39 cellular contexts compared by ENCODE assay signal in the genomic region with DNA sequence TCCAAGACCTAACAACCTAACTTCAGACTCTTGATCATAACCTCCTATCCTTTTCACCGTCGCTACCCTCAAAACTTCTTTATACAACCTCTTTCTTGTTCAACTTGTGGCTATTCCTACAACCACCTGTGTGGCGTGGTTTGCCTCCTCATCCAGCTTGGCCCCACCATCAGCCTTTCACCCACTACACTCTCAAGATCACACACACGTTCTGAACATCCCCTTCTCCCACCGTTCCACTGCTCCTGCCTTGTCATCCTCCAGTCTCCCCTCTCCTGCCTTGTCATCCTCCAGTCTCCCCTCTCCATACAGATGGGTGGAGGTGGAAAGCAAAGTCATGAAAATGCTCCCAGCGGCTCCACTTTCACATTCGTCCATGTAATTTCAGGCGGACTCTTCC. TPM values are rescaled to one million over a fixed set of nuclear protein-coding genes. Genes with fewer than 3 reads are reported as not detected.
"Had no signal": no experiment of that assay in that cellular context is flagged by ENCODE, and none has a peak within 500 bp of the region (broad histone marks: within the 10 kb centered on the region; RNA-seq: fewer than 3 reads in every experiment).

No MANE protein-coding gene starts in this region.

- H3K9me3 ChIP-seq: MG63 had no signal

- DNase-seq: Karpas-422, Kasumi-1, MG63, MM.1S, MV-4-11, NCI-H1048, NCI-H1092, NCI-H1092 treated with DMSO at 0.1 percent for 48 hours, NCI-H1105, NCI-H1105 treated with DMSO at 0.1 percent for 48 hours, NCI-H1417, NCI-H1417 treated with DMSO at 0.1 percent for 48 hours, NCI-H1436, NCI-H1436 treated with DMSO at 0.1 percent for 48 hours, NCI-H146, NCI-H1694, NCI-H1694 treated with DMSO at 0.1 percent for 48 hours, NCI-H187, NCI-H187 treated with DMSO at 0.1 percent for 48 hours, NCI-H1930, NCI-H2029, NCI-H2029 treated with DMSO at 0.1 percent for 48 hours, NCI-H2081, NCI-H2081 treated with DMSO at 0.1 percent for 48 hours, NCI-H2107, NCI-H2171, NCI-H2171 treated with DMSO at 0.1 percent for 48 hours, NCI-H2227 treated with DMSO at 0.1 percent for 48 hours, NCI-H226, NCI-H345, NCI-H446, NCI-H446 treated with DMSO at 0.1 percent for 48 hours, NCI-H510A, NCI-H510A treated with DMSO at 0.1 percent for 48 hours, NCI-H524 had no signal

- H3K36me3 ChIP-seq: MG63 had no signal

- H3K27me3 ChIP-seq: MG63 had no signal

- H3K4me3 ChIP-seq: MG63 had no signal

RNA-seq across cellular contexts. Expression of gene MAK, which starts 14.0 kb away (rescaled TPM):
- total RNA-seq: LHCN-M2, MCF 10A had no signal

RNA-seq across cellular contexts. Expression of gene GCM2, which starts 57.5 kb away (rescaled TPM):
- total RNA-seq: LHCN-M2, M059J, MCF 10A, NCI-H460 had no signal
